Comparison of ENCODE assay signal across 9 cellular contexts in genomic region chr9:93205045-93205768, GRCh38. TPM values are rescaled to one million over a fixed set of nuclear protein-coding genes. Genes with fewer than 3 reads are reported as not detected.
DNase-seq lines count a peak whose midpoint lies in the region; ATAC-seq and TF ChIP-seq lines count a peak whose summit lies in the region.
"Had no signal": no experiment of that assay in that cellular context is flagged by ENCODE, and none has a peak within 500 bp of the region (broad histone marks: within the 10 kb centered on the region; RNA-seq: fewer than 3 reads in every experiment).

No MANE protein-coding gene starts in this region.

- no peak overlapping the region for H4K91ac ChIP-seq in neuronal stem cell (ENCODE audit: low read depth, low read length, poor library complexity)

- ATAC-seq in HG03354 (IDR thresholded peaks at IDR 0.05; ENCODE audit: poor library complexity, severe bottlenecking, unreplicated experiment) = no peak

- H3K4ac ChIP-seq in neuronal stem cell (ENCODE audit: low read length) = no peak overlapping the region

- no peak overlapping the region for H3K14ac ChIP-seq in neuronal stem cell (ENCODE audit: low read length)

- DNase-seq in BE2C (peak; percentile 62), NCI-H2196 (lab: John Stamatoyannopoulos, UW; ENCODE audit: unreplicated experiment) (peak; percentile 65), fibroblast of pulmonary artery (ENCODE audit: low read depth) (peak; percentile 17), neuronal stem cell (ENCODE audit: low spot score) (peak; percentile 30), suprapubic skin (ENCODE audit: low spot score in 2 of 2) (no peak)
- DNase-seq in stimulated activated naive CD4-positive, alpha-beta T cell (lab: John Stamatoyannopoulos, UW) = no peak
- no peak for DNase-seq in activated naive CD4-positive, alpha-beta T cell treated with Interleukin-2 at 50 U/mL for 16 hours
- DNase-seq: activated T-cell treated with anti-CD3 and anti-CD28 coated beads, Interleukin-2, amount 50 U/mL, for 72 hours had no signal

- no peak overlapping the region for H2BK12ac ChIP-seq in neuronal stem cell (ENCODE audit: low read length)

- H3K9me3 ChIP-seq in BE2C (no peaks in the 10 kb centered on the region), neuronal stem cell (replicated peaks in 1 of 2; ENCODE audit: control insufficient read depth in 2 of 2, insufficient read depth in 1 of 2, low read depth in 1 of 2, low read length in 2 of 2) (no peaks in the 10 kb centered on the region), suprapubic skin (no peaks in the 10 kb centered on the region)

- H3K27ac ChIP-seq in neuronal stem cell (replicated peaks; ENCODE audit: low read length) (no peak overlapping the region), suprapubic skin (no peak overlapping the region)

- H3K18ac ChIP-seq in neuronal stem cell (ENCODE audit: low read length) = peak overlapping the region; percentile 78

- no peak overlapping the region for H3K23ac ChIP-seq in neuronal stem cell (ENCODE audit: low read depth, low read length, poor library complexity)

- no peak for TF ChIP-seq EP300 in suprapubic skin (IDR thresholded peaks at IDR 0.05)

- H3K27me3 ChIP-seq in BE2C (no peaks in the 10 kb centered on the region), neuronal stem cell (ENCODE audit: control insufficient read depth in 3 of 3, insufficient read depth in 3 of 3, low read depth in 1 of 3, low read length in 3 of 3) (peaks cover 0 to 3% (median 0%) of the 10 kb centered on the region in 3 experiments), suprapubic skin (no peaks in the 10 kb centered on the region)

- no CpG with 5 or more reads among the region's 14 CpGs for WGBS in neuronal stem cell (ENCODE audit: extremely low coverage in 2 of 2, insufficient read length in 2 of 2, insufficient replicate concordance in 1 of 2), 2 donors
- WGBS in suprapubic skin = 52% methylated on average over 14 of the region's 14 CpGs

- H3K4me3 ChIP-seq in BE2C (ENCODE audit: low read depth, low read length) = 0 out of 2 replicates have a peak overlapping the region, but pooled peaks have one; percentile 14
- no peak overlapping the region for H3K4me3 ChIP-seq in fibroblast of pulmonary artery (replicated peaks; ENCODE audit: low read depth, low read length)
- H3K4me3 ChIP-seq in neuronal stem cell (ENCODE audit: low read length in 2 of 2) = no peak overlapping the region
- no peak overlapping the region for H3K4me3 ChIP-seq in suprapubic skin

- H3K4me1 ChIP-seq in BE2C = peaks cover 39% of the 10 kb centered on the region
- peaks cover 50% of the 10 kb centered on the region in 2 donors for H3K4me1 ChIP-seq in neuronal stem cell (ENCODE audit: control insufficient read depth in 2 of 2, insufficient read depth in 1 of 2, low read depth in 1 of 2, low read length in 2 of 2)
- H3K4me1 ChIP-seq in suprapubic skin = peaks cover 33% of the 10 kb centered on the region

- TF ChIP-seq POLR2A in suprapubic skin (IDR thresholded peaks at IDR 0.05) = no peak

- H3K4me2 ChIP-seq in neuronal stem cell (ENCODE audit: insufficient read depth, low read length, poor library complexity, severe bottlenecking) = no peak overlapping the region

- H2BK120ac ChIP-seq in neuronal stem cell (ENCODE audit: low read depth, low read length) = no peak overlapping the region

- no peak for TF ChIP-seq CTCF in BE2C (IDR thresholded peaks at IDR 0.05; ENCODE audit: low read depth, low read length)
- TF ChIP-seq CTCF in fibroblast of pulmonary artery (IDR thresholded peaks at IDR 0.05; ENCODE audit: low read length, missing control alignments) = no peak
- no peak for TF ChIP-seq CTCF in suprapubic skin (IDR thresholded peaks at IDR 0.05)

- no peak overlapping the region for H2AFZ ChIP-seq in neuronal stem cell (ENCODE audit: low read length)

- H4K8ac ChIP-seq in neuronal stem cell (ENCODE audit: low read depth, low read length) = no peak overlapping the region

- H3K9ac ChIP-seq in neuronal stem cell (ENCODE audit: low read depth, low read length, poor library complexity) = peak overlapping the region; percentile 53

- no peak overlapping the region for H2BK5ac ChIP-seq in neuronal stem cell (ENCODE audit: low read length)

- H3K36me3 ChIP-seq in BE2C (no peaks in the 10 kb centered on the region), neuronal stem cell (replicated peaks in 1 of 2; ENCODE audit: control insufficient read depth in 2 of 2, insufficient read depth in 2 of 2, low read length in 2 of 2) (no peaks in the 10 kb centered on the region), suprapubic skin (no peaks in the 10 kb centered on the region)

- peaks cover 8% of the 10 kb centered on the region for H3K79me1 ChIP-seq in neuronal stem cell (ENCODE audit: low read depth, low read length)

- H2BK15ac ChIP-seq in neuronal stem cell (ENCODE audit: low read length) = no peak overlapping the region

- H2AK5ac ChIP-seq in neuronal stem cell (ENCODE audit: low read depth, low read length) = peak overlapping the region; percentile 86

RNA-seq across cellular contexts. Expression of gene WNK2, which starts 21.3 kb away (rescaled TPM):
- 7.2 TPM for polyA plus RNA-seq in BE2C (2012; ENCODE audit: insufficient read depth, insufficient read length, low read depth)
- 22.1 TPM for polyA plus RNA-seq in neuronal stem cell (2013, experiment 1 of 2)
- 22.8 TPM for polyA plus RNA-seq in neuronal stem cell (2013, experiment 2 of 2)
- total RNA-seq in suprapubic skin = 10 to 100 TPM; 39.5 to 93.7 (median 45.3) TPM

Comparison
In these comparisons a context has a peak if more than half of its experiments do, and no peak if none do; other contexts are left out.
1. DNase-seq: peak in BE2C (single experiment), NCI-H2196 (single experiment), fibroblast of pulmonary artery (single experiment) and neuronal stem cell (single experiment); none in stimulated activated naive CD4-positive, alpha-beta T cell (0 of 6), activated naive CD4-positive, alpha-beta T cell treated with Interleukin-2 at 50 U/mL for 16 hours (single experiment) and suprapubic skin (0 of 2).